ENCODE assay signal across 1 cellular context in genomic region chr17:48055531-48056245, GRCh38.
TF ChIP-seq lines count a peak whose summit lies in the region.

No MANE protein-coding gene starts in this region.

TF ChIP-seq in K562, 482 proteins besides CTCF, POLR2A, EP300 and RAD21 (continued from another document and continues in another):
- no peak for TF ChIP-seq ARID4B (CRISPR knock-in tag; IDR thresholded peaks at IDR 0.05)
- no peak for TF ChIP-seq ZNF146 (CRISPR knock-in tag; IDR thresholded peaks at IDR 0.05; ENCODE audit: unreplicated experiment)
- TF ChIP-seq MEF2D (tag; conservative IDR thresholded peaks at IDR 0.05; ENCODE audit: low read depth), result peak; percentile 11; the same call in 1 of the 2 replicates
- TF ChIP-seq ZBTB26 (CRISPR knock-in tag; IDR thresholded peaks at IDR 0.05), result 0 out of 2 replicates have a peak, but pooled peaks have one; percentile 19
- TF ChIP-seq CREB1 (IDR thresholded peaks at IDR 0.05), result no peak
- no peak for TF ChIP-seq CREB1 (CRISPR knock-in tag; IDR thresholded peaks at IDR 0.05)
- TF ChIP-seq TCF7 (IDR thresholded peaks at IDR 0.05; ENCODE audit: borderline replicate concordance), result no peak
- peak; percentile 78; the same call in 1 of the 2 replicates for TF ChIP-seq SMARCA4 (IDR thresholded peaks at IDR 0.05)
- TF ChIP-seq THRA (IDR thresholded peaks at IDR 0.05), result no peak
- no peak for TF ChIP-seq DLX4 (CRISPR knock-in tag; IDR thresholded peaks at IDR 0.05)
- TF ChIP-seq RBM14 (IDR thresholded peaks at IDR 0.05; ENCODE audit: borderline replicate concordance, insufficient read depth, low read depth, low read length), result no peak
- no peak for TF ChIP-seq ZNF639 (CRISPR knock-in tag; conservative IDR thresholded peaks at IDR 0.05 in 1 of 2, IDR thresholded peaks at IDR 0.05 in 1 of 2)
- TF ChIP-seq CHD1 (IDR thresholded peaks at IDR 0.05; ENCODE audit: low read length), result no peak
- no peak for TF ChIP-seq HDAC6 (IDR thresholded peaks at IDR 0.05; ENCODE audit: low read depth, low read length)
- TF ChIP-seq ZBTB11 (CRISPR knock-in tag; IDR thresholded peaks at IDR 0.05), result no peak
- TF ChIP-seq JUND (IDR thresholded peaks at IDR 0.05; ENCODE audit: borderline replicate concordance, low read depth, low read length), result peak; percentile 85
- peak; percentile 73; the same call in 1 of the 3 replicates for TF ChIP-seq JUND (tag; IDR thresholded peaks at IDR 0.05; ENCODE audit: borderline replicate concordance, low read depth, low read length)
- no peak for TF ChIP-seq KDM2B (CRISPR knock-in tag; IDR thresholded peaks at IDR 0.05)
- no peak for TF ChIP-seq CBX8 (IDR thresholded peaks at IDR 0.05; ENCODE audit: borderline replicate concordance, extremely low read depth, low read depth, low read length, poor library complexity, severe bottlenecking)
- TF ChIP-seq ZNF589 (CRISPR knock-in tag; IDR thresholded peaks at IDR 0.05; ENCODE audit: low read depth), result peak; percentile 96
- TF ChIP-seq ZBTB43 (CRISPR knock-in tag; IDR thresholded peaks at IDR 0.05), result no peak
- TF ChIP-seq ZBTB1 (CRISPR knock-in tag; IDR thresholded peaks at IDR 0.05; ENCODE audit: borderline replicate concordance, low read depth), result no peak
- no peak for TF ChIP-seq XRCC4 (IDR thresholded peaks at IDR 0.05; ENCODE audit: extremely low read depth, insufficient read depth, insufficient read length)
- TF ChIP-seq ILF3 (IDR thresholded peaks at IDR 0.05; ENCODE audit: borderline replicate concordance), result no peak
- 0 out of 2 replicates have a peak, but pooled peaks have one; percentile 34 for TF ChIP-seq ELF1 (tag; IDR thresholded peaks at IDR 0.05)
- TF ChIP-seq TAF15 (IDR thresholded peaks at IDR 0.05; ENCODE audit: low read depth, low read length), result no peak
- no peak for TF ChIP-seq KAT8 (IDR thresholded peaks at IDR 0.05; ENCODE audit: low read depth)
- TF ChIP-seq NONO (IDR thresholded peaks at IDR 0.05; ENCODE audit: low read depth in 2 of 2, low read length in 1 of 2), result no peak
- TF ChIP-seq ZNF3 (CRISPR knock-in tag; IDR thresholded peaks at IDR 0.05), result no peak
- no peak for TF ChIP-seq ZNF263 (CRISPR knock-in tag; IDR thresholded peaks at IDR 0.05; ENCODE audit: borderline replicate concordance)
- no peak for TF ChIP-seq ZNF407 (IDR thresholded peaks at IDR 0.05; ENCODE audit: low read depth)
